Comparison of ENCODE assay signal across 39 cellular contexts in genomic region chr1:54139711-54140110, GRCh38. TPM values are rescaled to one million over a fixed set of nuclear protein-coding genes. Genes with fewer than 3 reads are reported as not detected.
"Had no signal": no experiment of that assay in that cellular context is flagged by ENCODE, and none has a peak within 500 bp of the region (broad histone marks: within the 10 kb centered on the region; RNA-seq: fewer than 3 reads in every experiment).

No MANE protein-coding gene starts in this region.

- H3K27me3 ChIP-seq: ascending aorta, cardiac muscle cell had no signal

- H3K27me3 Mint-ChIP-seq: activated B cell treated with CpG ODN at 0.5 μM for 24 hours; activated CD4-positive, alpha-beta memory T cell treated with anti-CD3 and anti-CD28 coated beads for 36 hours; activated CD4-positive, alpha-beta T cell treated with anti-CD3 and anti-CD28 coated beads, Interleukin-2, amount 10 ng/mL, durations not matched to agents 24 days and 14 days; activated CD8-positive, alpha-beta T cell treated with anti-CD3 and anti-CD28 coated beads for 36 hours; activated naive CD8-positive, alpha-beta T cell treated with anti-CD3 and anti-CD28 coated beads, Interleukin-2, amount 50 U/mL, for 24 hours; activated T-helper 17 cell treated with anti-CD3 and anti-CD28 coated beads, Interleukin-2, amount 50 U/mL, for 72 hours; brain; central memory CD8-positive, alpha-beta T cell had no signal

- H3K4me3 ChIP-seq: ascending aorta, cardiac muscle cell had no signal

- H3K27ac Mint-ChIP-seq: activated B cell treated with CpG ODN at 0.5 μM for 24 hours; activated CD4-positive, alpha-beta memory T cell treated with anti-CD3 and anti-CD28 coated beads for 36 hours; activated CD4-positive, alpha-beta T cell treated with anti-CD3 and anti-CD28 coated beads, Interleukin-2, amount 10 ng/mL, durations not matched to agents 24 days and 14 days; activated CD8-positive, alpha-beta T cell treated with anti-CD3 and anti-CD28 coated beads for 36 hours; activated naive CD4-positive, alpha-beta T cell treated with anti-CD3 and anti-CD28 coated beads for 36 hours; activated naive CD8-positive, alpha-beta T cell treated with anti-CD3 and anti-CD28 coated beads, Interleukin-2, amount 10 ng/mL, durations not matched to agents 7 days and 5 days; activated naive CD8-positive, alpha-beta T cell treated with anti-CD3 and anti-CD28 coated beads, Interleukin-2, amount 50 U/mL, for 24 hours; activated T-cell treated with anti-CD3 and anti-CD28 coated beads, Interleukin-2, amount 50 U/mL, for 72 hours; activated T-helper 1 cell treated with anti-CD3 and anti-CD28 coated beads, Interleukin-12 subunit alpha, Interleukin-12 subunit beta, Interleukin-2, Interleukin-4 antibody, amounts not matched to agents 30 ng/mL and 10 ng/mL and 1 ng/mL, durations not matched to agents 14 hours and 24 hours and 36 hours; activated T-helper 17 cell treated with anti-CD3 and anti-CD28 coated beads, Interleukin-2, amount 50 U/mL, for 72 hours; brain; T-helper 1 cell treated with Interleukin-12 subunit alpha and Interleukin-12 subunit beta and Interleukin-4 antibody, amounts not matched to agents 30 μg/mL and 1 μg/mL, for 36 hours; T-helper 2 cell treated with Interferon-gamma antibody and Interleukin-4, amounts not matched to agents 5 μg/mL and 100 μg/mL, for 36 hours had no signal

- H3K27ac ChIP-seq: ascending aorta, cardiac muscle cell, VCaP had no signal

- H3K4me1 Mint-ChIP-seq: activated B cell treated with CpG ODN at 0.5 μM for 24 hours; activated CD4-positive, alpha-beta T cell treated with anti-CD3 and anti-CD28 coated beads, Interleukin-2, amount 10 ng/mL, durations not matched to agents 24 days and 14 days; activated naive CD8-positive, alpha-beta T cell treated with anti-CD3 and anti-CD28 coated beads, Interleukin-2, amount 10 ng/mL, durations not matched to agents 7 days and 5 days; activated naive CD8-positive, alpha-beta T cell treated with anti-CD3 and anti-CD28 coated beads, Interleukin-2, amount 50 U/mL, for 24 hours; activated T-helper 17 cell treated with anti-CD3 and anti-CD28 coated beads, Interleukin-2, amount 50 U/mL, for 72 hours; central memory CD8-positive, alpha-beta T cell had no signal

- H3K36me3 ChIP-seq: ascending aorta, cardiac muscle cell had no signal

- H3K9me3 ChIP-seq: ascending aorta had no signal

- H3K36me3 Mint-ChIP-seq: activated CD4-positive, alpha-beta memory T cell treated with anti-CD3 and anti-CD28 coated beads for 36 hours; activated naive CD4-positive, alpha-beta T cell treated with anti-CD3 and anti-CD28 coated beads, Interleukin-2, amount 50 U/mL, for 72 hours; activated naive CD8-positive, alpha-beta T cell treated with anti-CD3 and anti-CD28 coated beads, Interleukin-2, amount 10 ng/mL, durations not matched to agents 7 days and 5 days; brain had no signal

- DNase-seq: activated B cell treated with CpG ODN at 0.5 μM for 24 hours; activated CD4-positive, alpha-beta memory T cell treated with anti-CD3 and anti-CD28 coated beads for 36 hours; activated CD4-positive, alpha-beta T cell treated with anti-CD3 and anti-CD28 coated beads for 4 hours; activated CD4-positive, alpha-beta T cell treated with anti-CD3 and anti-CD28 coated beads, Interleukin-2, amount 10 ng/mL, durations not matched to agents 24 days and 14 days; activated CD4-positive, alpha-beta T cell treated with anti-CD3 and anti-CD28 coated beads, Interleukin-2, amount 50 U/mL, for 1 hour; activated CD4-positive, alpha-beta T cell treated with anti-CD3 and anti-CD28 coated beads, Interleukin-2, amount 50 U/mL, for 4 hours; activated CD4-positive, CD25-positive, alpha-beta regulatory T cell treated with anti-CD3 and anti-CD28 coated beads, Interleukin-2, amount 50 U/mL, for 72 hours; activated CD8-positive, alpha-beta memory T cell treated with anti-CD3 and anti-CD28 coated beads, Interleukin-2, amount 50 U/mL, for 4 hours; activated CD8-positive, alpha-beta T cell treated with anti-CD3 and anti-CD28 coated beads for 36 hours; activated effector memory CD4-positive, alpha-beta T cell treated with anti-CD3 and anti-CD28 coated beads, Interleukin-2, amount 50 U/mL, for 16 hours; activated gamma-delta T cell treated with Interleukin-2 at 50 U/mL for 16 hours; activated naive CD4-positive, alpha-beta T cell; activated naive CD4-positive, alpha-beta T cell treated with anti-CD3 and anti-CD28 coated beads for 36 hours; activated naive CD4-positive, alpha-beta T cell treated with anti-CD3 and anti-CD28 coated beads, Interleukin-2, amount 50 U/mL, for 16 hours; activated naive CD8-positive, alpha-beta T cell treated with anti-CD3 and anti-CD28 coated beads, Interleukin-2, amount 10 ng/mL, durations not matched to agents 7 days and 5 days; activated naive CD8-positive, alpha-beta T cell treated with anti-CD3 and anti-CD28 coated beads, Interleukin-2, amount 50 U/mL, for 24 hours; activated T-cell treated with anti-CD3 and anti-CD28 coated beads for 4 hours; activated T-cell treated with anti-CD3 and anti-CD28 coated beads, Interleukin-2, amount 50 U/mL, for 1 hour; activated T-cell treated with anti-CD3 and anti-CD28 coated beads, Interleukin-2, amount 50 U/mL, for 4 hours; activated T-cell treated with anti-CD3 and anti-CD28 coated beads, Interleukin-2, amount 50 U/mL, for 72 hours; amygdala; anterior cingulate cortex; caudate nucleus; cerebellar nuclear complex; T-helper 1 cell; T-helper 2 cell; T-helper 9 cell had no signal

- H3K4me1 ChIP-seq: ascending aorta had no signal

- H3K4me3 Mint-ChIP-seq: activated B cell treated with CpG ODN at 0.5 μM for 24 hours; activated CD4-positive, alpha-beta memory T cell treated with anti-CD3 and anti-CD28 coated beads for 36 hours; activated CD4-positive, alpha-beta T cell treated with anti-CD3 and anti-CD28 coated beads, Interleukin-2, amount 10 ng/mL, durations not matched to agents 24 days and 14 days; activated CD8-positive, alpha-beta T cell treated with anti-CD3 and anti-CD28 coated beads for 36 hours; activated naive CD4-positive, alpha-beta T cell treated with anti-CD3 and anti-CD28 coated beads for 36 hours; activated naive CD8-positive, alpha-beta T cell treated with anti-CD3 and anti-CD28 coated beads, Interleukin-2, amount 10 ng/mL, durations not matched to agents 7 days and 5 days; activated naive CD8-positive, alpha-beta T cell treated with anti-CD3 and anti-CD28 coated beads, Interleukin-2, amount 50 U/mL, for 24 hours; activated T-cell treated with anti-CD3 and anti-CD28 coated beads, Interleukin-2, amount 50 U/mL, for 4 hours; activated T-cell treated with anti-CD3 and anti-CD28 coated beads, Interleukin-2, amount 50 U/mL, for 72 hours; activated T-helper 1 cell treated with anti-CD3 and anti-CD28 coated beads, Interleukin-12 subunit alpha, Interleukin-12 subunit beta, Interleukin-2, Interleukin-4 antibody, amounts not matched to agents 30 ng/mL and 10 ng/mL and 1 ng/mL, durations not matched to agents 14 hours and 24 hours and 36 hours; activated T-helper 17 cell treated with anti-CD3 and anti-CD28 coated beads, Interleukin-2, amount 50 U/mL, for 72 hours; brain; central memory CD8-positive, alpha-beta T cell; T-helper 1 cell treated with Interleukin-12 subunit alpha and Interleukin-12 subunit beta and Interleukin-4 antibody, amounts not matched to agents 30 μg/mL and 1 μg/mL, for 36 hours; T-helper 2 cell treated with Interferon-gamma antibody and Interleukin-4, amounts not matched to agents 5 μg/mL and 100 μg/mL, for 36 hours had no signal

- H3K9me3 Mint-ChIP-seq: activated B cell treated with CpG ODN at 0.5 μM for 24 hours; activated CD4-positive, alpha-beta memory T cell treated with anti-CD3 and anti-CD28 coated beads for 36 hours; activated CD4-positive, alpha-beta T cell treated with anti-CD3 and anti-CD28 coated beads, Interleukin-2, amount 10 ng/mL, durations not matched to agents 24 days and 14 days; activated CD8-positive, alpha-beta T cell treated with anti-CD3 and anti-CD28 coated beads for 36 hours; activated naive CD4-positive, alpha-beta T cell treated with anti-CD3 and anti-CD28 coated beads for 36 hours; activated naive CD4-positive, alpha-beta T cell treated with anti-CD3 and anti-CD28 coated beads, Interleukin-2, amount 50 U/mL, for 72 hours; activated naive CD8-positive, alpha-beta T cell treated with anti-CD3 and anti-CD28 coated beads, Interleukin-2, amount 10 ng/mL, durations not matched to agents 7 days and 5 days; activated naive CD8-positive, alpha-beta T cell treated with anti-CD3 and anti-CD28 coated beads, Interleukin-2, amount 50 U/mL, for 24 hours; activated T-cell treated with anti-CD3 and anti-CD28 coated beads, Interleukin-2, amount 50 U/mL, for 4 hours; activated T-cell treated with anti-CD3 and anti-CD28 coated beads, Interleukin-2, amount 50 U/mL, for 72 hours; activated T-helper 1 cell treated with anti-CD3 and anti-CD28 coated beads, Interleukin-12 subunit alpha, Interleukin-12 subunit beta, Interleukin-2, Interleukin-4 antibody, amounts not matched to agents 30 ng/mL and 10 ng/mL and 1 ng/mL, durations not matched to agents 14 hours and 24 hours and 36 hours; activated T-helper 17 cell treated with anti-CD3 and anti-CD28 coated beads, Interleukin-2, amount 50 U/mL, for 72 hours; central memory CD8-positive, alpha-beta T cell; T-helper 1 cell treated with Interleukin-12 subunit alpha and Interleukin-12 subunit beta and Interleukin-4 antibody, amounts not matched to agents 30 μg/mL and 1 μg/mL, for 36 hours; T-helper 2 cell treated with Interferon-gamma antibody and Interleukin-4, amounts not matched to agents 5 μg/mL and 100 μg/mL, for 36 hours had no signal

RNA-seq across cellular contexts. Expression of gene CDCP2, which starts 13.1 kb away (rescaled TPM):
- total RNA-seq: activated B cell treated with CpG ODN at 0.5 μM for 24 hours; activated CD4-positive, alpha-beta memory T cell treated with anti-CD3 and anti-CD28 coated beads for 36 hours; activated CD4-positive, alpha-beta T cell treated with anti-CD3 and anti-CD28 coated beads, Interleukin-2, amount 10 ng/mL, durations not matched to agents 24 days and 14 days; activated CD8-positive, alpha-beta memory T cell treated with anti-CD3 and anti-CD28 coated beads for 36 hours; activated naive CD4-positive, alpha-beta T cell treated with anti-CD3 and anti-CD28 coated beads for 36 hours; activated T-cell treated with anti-CD3 and anti-CD28 coated beads, Interleukin-2, amount 50 U/mL, for 4 hours; activated T-cell treated with anti-CD3 and anti-CD28 coated beads, Interleukin-2, amount 50 U/mL, for 72 hours; activated T-helper 1 cell treated with anti-CD3 and anti-CD28 coated beads, Interleukin-12 subunit alpha, Interleukin-12 subunit beta, Interleukin-2, Interleukin-4 antibody, amounts not matched to agents 30 ng/mL and 10 ng/mL and 1 ng/mL, durations not matched to agents 14 hours and 24 hours and 36 hours; ascending aorta; bronchial epithelial cell had no signal
- polyA plus RNA-seq: cardiac muscle cell had no signal
